10 cellular contexts compared by ENCODE assay signal in genomic region chr2:9095690-9096089, GRCh38.
DNase-seq lines count a peak whose midpoint lies in the region; ATAC-seq and TF ChIP-seq lines count a peak whose summit lies in the region.
"Had no signal": no experiment of that assay in that cellular context is flagged by ENCODE, and none has a peak within 500 bp of the region (broad histone marks: within the 10 kb centered on the region; RNA-seq: fewer than 3 reads in every experiment).

No MANE protein-coding gene starts in this region.

- H3K4me1 Mint-ChIP-seq in osteocyte (ENCODE audit: unreplicated experiment): peaks cover 62% of the 10 kb centered on the region

- H3K27ac Mint-ChIP-seq in osteocyte (ENCODE audit: unreplicated experiment): peak overlapping the region; percentile 90

- POLR2A ChIA-PET in BJ (lab: Charles Lee): no interaction called here

- no peaks in the 10 kb centered on the region for H3K36me3 Mint-ChIP-seq in osteocyte (ENCODE audit: unreplicated experiment)

- H3K27me3 ChIP-seq in BJ (ENCODE audit: control insufficient read depth, insufficient read depth, low read length) (no peaks in the 10 kb centered on the region), ascending aorta (no peaks in the 10 kb centered on the region)

- CTCF ChIA-PET in BJ (lab: Yijun Ruan, JAX): no interaction called here

- intact Hi-C loops in ascending aorta (cut with DNase I): no loop called here
- intact Hi-C loops in left cardiac atrium (cut with DNase I): no loop called here

- TF ChIP-seq CTCF in BJ (IDR thresholded peaks at IDR 0.05; ENCODE audit: insufficient read depth, low read depth, low read length) (peak; percentile 21; the same call in 1 of the 2 replicates), ascending aorta (IDR thresholded peaks at IDR 0.05) (peak in 1 of 3 experiments; percentile 20), osteocyte (IDR thresholded peaks at IDR 0.05) (peak; percentile 51)

- no peak overlapping the region for H3K4me3 Mint-ChIP-seq in osteocyte (ENCODE audit: unreplicated experiment)

- H3K36me3 ChIP-seq in BJ (ENCODE audit: control insufficient read depth, insufficient read depth, low read length) (no peaks in the 10 kb centered on the region), ascending aorta (no peaks in the 10 kb centered on the region)

- H3K9me3 Mint-ChIP-seq in osteocyte (ENCODE audit: unreplicated experiment): no peaks in the 10 kb centered on the region

- H3K27ac ChIP-seq in ascending aorta: peak overlapping the region; percentile 3 to 18

- peaks cover 0 to 4% of the 10 kb centered on the region in 2 donors for H3K4me1 ChIP-seq in ascending aorta

- ATAC-seq in left cardiac atrium (peak; percentile 76 to 83), GM19452 (IDR thresholded peaks at IDR 0.05; ENCODE audit: unreplicated experiment) (no peak), GM18519 (IDR thresholded peaks at IDR 0.05; ENCODE audit: low FRiP score, unreplicated experiment) (no peak)

- no peak for DNase-seq in BJ (ENCODE audit: low read depth)
- DNase-seq in ascending aorta (ENCODE audit: low spot score in 2 of 2): no peak
- DNase-seq in left cardiac atrium: peak; percentile 70
- no peak for DNase-seq in osteocyte (ENCODE audit: extremely low spot score, unreplicated experiment)
- no peak for DNase-seq in HT-29 (ENCODE audit: low spot score)
- DNase-seq in stimulated activated CD4-positive, alpha-beta T cell treated with anti-CD3 and anti-CD28 coated beads, Interleukin-4, amount 100 ng/mL, for 4 hours: no peak
- DNase-seq: activated CD4-positive, alpha-beta T cell treated with anti-CD3 and anti-CD28 coated beads, Interleukin-2, amount 50 U/mL, for 4 hours; NCI-H510A had no signal

- H3K27me3 Mint-ChIP-seq in osteocyte (ENCODE audit: unreplicated experiment): no peaks in the 10 kb centered on the region

- H3K4me3 ChIP-seq in BJ (ENCODE audit: low read depth, low read length) (no peak overlapping the region), ascending aorta (peak overlapping the region in 1 of 2 donors; percentile 27)

- no peaks in the 10 kb centered on the region for H3K9me3 ChIP-seq in ascending aorta

Comparison
In these comparisons a context has a peak if more than half of its experiments do, and no peak if none do; other contexts are left out.
1. ATAC-seq: peak in left cardiac atrium (2 of 2); none in GM19452 (single experiment) and GM18519 (single experiment).